ENCODE assay signal across 17 cellular contexts in genomic region chr16:55613578-55614333, GRCh38. TPM values are rescaled to one million over a fixed set of nuclear protein-coding genes. Genes with fewer than 3 reads are reported as not detected.
DNase-seq lines count a peak whose midpoint lies in the region; TF ChIP-seq lines count a peak whose summit lies in the region.
"Had no signal": no experiment of that assay in that cellular context is flagged by ENCODE, and none has a peak within 500 bp of the region (broad histone marks: within the 10 kb centered on the region; RNA-seq: fewer than 3 reads in every experiment).

No MANE protein-coding gene starts in this region.

- no TSS peak for BruUV-seq in A673 (replicated peaks; lab: Mats Ljungman, UMichigan)

- no peak for TF ChIP-seq CTCF in A673 (conservative IDR thresholded peaks at IDR 0.05; ENCODE audit: low read depth, low read length)

- H3K9me3 ChIP-seq in A673 (ENCODE audit: low read depth, low read length, poor library complexity, severe bottlenecking): no peaks in the 10 kb centered on the region
- H3K9me3 ChIP-seq: BE2C had no signal

- DNase-seq in A673 (ENCODE audit: low spot score) (peak; percentile 91), OCI-M1 (lab: John Stamatoyannopoulos, UW) (peak; percentile 17), dermis blood vessel endothelial cell (peak; percentile 56), glomerular endothelial cell (ENCODE audit: extremely low read depth, low read depth, low spot score) (peak; percentile 31), NCI-H1417 treated with DMSO at 0.1 percent for 48 hours (lab: John Stamatoyannopoulos, UW) (no peak), Ammon's horn (ENCODE audit: low spot score) (no peak), COR-L47 (lab: John Stamatoyannopoulos, UW) (no peak)
- DNase-seq: BE2C; CD8-positive, alpha-beta memory T cell; DMS 273 treated with DMSO at 0.1 percent for 48 hours; DMS79; H7 had no signal

- POLR2A ChIA-PET in A673 (lab: Charles Lee; ENCODE audit: low non-redundant PET): no interaction called here

- peak overlapping the region; percentile 41 for H3K27ac ChIP-seq in A673 (ENCODE audit: low read depth, low read length, poor library complexity, severe bottlenecking)
- H3K27ac ChIP-seq: HL-60 had no signal

- H3K4me3 ChIP-seq in A673 (ENCODE audit: low read depth, low read length, poor library complexity, severe bottlenecking): no peak overlapping the region
- H3K4me3 ChIP-seq: GM12878, GM23338 had no signal

- H3K36me3 ChIP-seq in A673 (ENCODE audit: insufficient read depth, low read length, poor library complexity, severe bottlenecking): no peaks in the 10 kb centered on the region
- H3K36me3 ChIP-seq: BE2C had no signal

- no peaks in the 10 kb centered on the region for H3K27me3 ChIP-seq in A673 (replicated peaks; ENCODE audit: insufficient read depth, low read depth, low read length, poor library complexity)
- H3K27me3 ChIP-seq: BE2C had no signal

- CTCF ChIA-PET in A673 (lab: Charles Lee): no interaction called here

- peaks cover 12% of the 10 kb centered on the region for H3K4me1 ChIP-seq in A673 (ENCODE audit: insufficient read depth, low read length, poor library complexity, severe bottlenecking)
- H3K4me1 ChIP-seq: BE2C had no signal

- intact Hi-C loops in A673 (cut with micrococcal nuclease; ENCODE audit: unreplicated experiment): no loop called here

RNA-seq across cellular contexts. Expression of gene SLC6A2, which starts 42.0 kb away (rescaled TPM):
- total RNA-seq in A673 (2021): not detected in 2 replicates
- not detected in 2 replicates for total RNA-seq in dermis blood vessel endothelial cell
- not detected in 2 replicates for total RNA-seq in glomerular endothelial cell
- total RNA-seq: CD8-positive, alpha-beta memory T cell; G401; GM12878 had no signal

RNA-seq across cellular contexts. Expression of gene CAPNS2, which starts 47.3 kb away (rescaled TPM):
- 0.42 TPM in 1 of 2 replicates, not detected in the other for total RNA-seq in A673 (2021)
- 0.70 and 1.7 TPM in 2 replicates for total RNA-seq in dermis blood vessel endothelial cell
- 0.82 TPM in 1 of 2 replicates, not detected in the other for total RNA-seq in glomerular endothelial cell
- total RNA-seq: A172; CD8-positive, alpha-beta memory T cell; G401; GM12878 had no signal

Comparison
In these comparisons a context has a peak if more than half of its experiments do, and no peak if none do; other contexts are left out.
1. DNase-seq: peak in A673 (single experiment), OCI-M1 (single experiment), dermis blood vessel endothelial cell (single experiment) and glomerular endothelial cell (single experiment); none in NCI-H1417 treated with DMSO at 0.1 percent for 48 hours (single experiment), Ammon's horn (single experiment) and COR-L47 (single experiment).